ENCODE assay signal across 8 cellular contexts in genomic region chr18:22703883-22704626, GRCh38.
A peak's percentile ranks its signal among the peaks of the same experiment; 100 is the strongest.
DNase-seq lines count a peak whose midpoint lies in the region; ATAC-seq, FAIRE-seq and TF ChIP-seq lines count a peak whose summit lies in the region.

No MANE protein-coding gene starts in this region.

- H2AFZ ChIP-seq in fibroblast of lung (ENCODE audit: low read length) = no peak overlapping the region
- no peak overlapping the region for H2AFZ ChIP-seq in neural progenitor cell (replicated peaks)

- no peaks in the 10 kb centered on the region for H3K36me3 Mint-ChIP-seq in neural progenitor cell
- no peaks in the 10 kb centered on the region for H3K36me3 Mint-ChIP-seq in T-helper 2 cell treated with Interferon-gamma antibody and Interleukin-4, amounts not matched to agents 5 μg/mL and 100 μg/mL, for 36 hours (ENCODE audit: low read depth)

- H3K9ac ChIP-seq in fibroblast of lung (ENCODE audit: insufficient read depth, low read length) = no peak overlapping the region
- H3K9ac ChIP-seq in neural progenitor cell = no peak overlapping the region

- H3F3A ChIP-seq in neural progenitor cell (ENCODE audit: low read depth) = no peaks in the 10 kb centered on the region

- TF ChIP-seq CTCF in fibroblast of lung (conservative IDR thresholded peaks at IDR 0.05 in 1 of 2, IDR thresholded peaks at IDR 0.05 in 1 of 2; ENCODE audit: low read depth in 1 of 2, low read length in 2 of 2) (peak; percentile 47 to 65), neural progenitor cell (IDR thresholded peaks at IDR 0.05) (peak; percentile 92)

- no peaks in the 10 kb centered on the region for H3K36me3 ChIP-seq in fibroblast of lung (ENCODE audit: control insufficient read depth, insufficient read depth, low read length)
- no peaks in the 10 kb centered on the region for H3K36me3 ChIP-seq in neural progenitor cell

- H3K9me3 ChIP-seq in fibroblast of lung (ENCODE audit: control insufficient read depth, insufficient read depth, low read depth, low read length) = no peaks in the 10 kb centered on the region
- no peaks in the 10 kb centered on the region for H3K9me3 ChIP-seq in neural progenitor cell (ENCODE audit: low read depth)

- H3K4me1 Mint-ChIP-seq in neural progenitor cell = peaks cover 3% of the 10 kb centered on the region
- no peaks in the 10 kb centered on the region for H3K4me1 Mint-ChIP-seq in T-helper 2 cell treated with Interferon-gamma antibody and Interleukin-4, amounts not matched to agents 5 μg/mL and 100 μg/mL, for 36 hours (ENCODE audit: low read depth)

- FAIRE-seq in HTR-8/SVneo (lab: Jason Lieb, UNC) = no peak

- H3K27ac Mint-ChIP-seq in neural progenitor cell = no peak overlapping the region
- no peak overlapping the region for H3K27ac Mint-ChIP-seq in T-helper 2 cell treated with Interferon-gamma antibody and Interleukin-4, amounts not matched to agents 5 μg/mL and 100 μg/mL, for 36 hours

- no peak overlapping the region for H3K4me3 Mint-ChIP-seq in neural progenitor cell
- no peak overlapping the region for H3K4me3 Mint-ChIP-seq in T-helper 2 cell treated with Interferon-gamma antibody and Interleukin-4, amounts not matched to agents 5 μg/mL and 100 μg/mL, for 36 hours

- H3K79me2 ChIP-seq in fibroblast of lung (ENCODE audit: control insufficient read depth, insufficient read depth, low read length) = no peaks in the 10 kb centered on the region
- H3K79me2 ChIP-seq in neural progenitor cell (ENCODE audit: low read depth) = no peaks in the 10 kb centered on the region

- in situ Hi-C loops in SK-MEL-5 (cut with HindIII; ENCODE audit: low pct_unique_long_range_greater_than_20kb, low sequenced_read_pairs) = no loop called here

- ATAC-seq in GM18867 (IDR thresholded peaks at IDR 0.05; ENCODE audit: unreplicated experiment) = peak; percentile 71

- H3K4me3 ChIP-seq in fibroblast of lung (replicated peaks in 1 of 4; ENCODE audit: control extremely low read depth in 1 of 4, insufficient read depth in 1 of 4, low read depth in 3 of 4, low read length in 4 of 4) (no peak overlapping the region), neural progenitor cell (no peak overlapping the region)

- no peaks in the 10 kb centered on the region for H4K20me1 ChIP-seq in fibroblast of lung (ENCODE audit: control insufficient read depth, extremely low read depth, insufficient read depth, low read length)
- H4K20me1 ChIP-seq in neural progenitor cell (ENCODE audit: low read depth) = no peaks in the 10 kb centered on the region

- no peaks in the 10 kb centered on the region for H3K27me3 ChIP-seq in fibroblast of lung (ENCODE audit: control insufficient read depth, insufficient read depth, low read length)
- no peaks in the 10 kb centered on the region for H3K27me3 ChIP-seq in neural progenitor cell

- no peaks in the 10 kb centered on the region for H3K9me3 Mint-ChIP-seq in neural progenitor cell
- no peaks in the 10 kb centered on the region for H3K9me3 Mint-ChIP-seq in T-helper 2 cell treated with Interferon-gamma antibody and Interleukin-4, amounts not matched to agents 5 μg/mL and 100 μg/mL, for 36 hours

- DNase-seq in CD1c-positive myeloid dendritic cell (ENCODE audit: extremely low spot score) (peak; percentile 46), HTR-8/SVneo (ENCODE audit: insufficient read length, low spot score) (peak; percentile 62), SK-MEL-5 (ENCODE audit: low read depth, low spot score) (peak; percentile 64), fibroblast of lung (ENCODE audit: low read depth in 2 of 2) (peak; percentile 56 to 58), neural progenitor cell (ENCODE audit: low spot score) (peak; percentile 66)
- no peak for DNase-seq in T-helper 2 cell treated with Interferon-gamma antibody and Interleukin-4, amounts not matched to agents 5 μg/mL and 100 μg/mL, for 36 hours (ENCODE audit: low spot score)
- DNase-seq in stimulated activated CD4-positive, alpha-beta T cell treated with anti-CD3 and anti-CD28 coated beads, Interleukin-12 subunit alpha, Interleukin-12 subunit beta, amount 100 ng/mL, for 4 hours = no peak

- H3K27me3 Mint-ChIP-seq in neural progenitor cell (ENCODE audit: insufficient read depth, low read depth) = peaks cover 2% of the 10 kb centered on the region
- no peaks in the 10 kb centered on the region for H3K27me3 Mint-ChIP-seq in T-helper 2 cell treated with Interferon-gamma antibody and Interleukin-4, amounts not matched to agents 5 μg/mL and 100 μg/mL, for 36 hours (ENCODE audit: low read depth)

- H3K27ac ChIP-seq in fibroblast of lung (ENCODE audit: insufficient read depth, low read length) (no peak overlapping the region), neural progenitor cell (no peak overlapping the region)

- H3K4me2 ChIP-seq in fibroblast of lung (ENCODE audit: extremely low read depth, insufficient read depth, low read length) (no peak overlapping the region), neural progenitor cell (no peak overlapping the region)

- no peaks in the 10 kb centered on the region for H3K4me1 ChIP-seq in fibroblast of lung (ENCODE audit: control insufficient read depth, extremely low read depth, insufficient read depth, low read length)
- no peaks in the 10 kb centered on the region for H3K4me1 ChIP-seq in neural progenitor cell

Comparison
In these comparisons a context has a peak if more than half of its experiments do, and no peak if none do; other contexts are left out.
1. DNase-seq: peak in CD1c-positive myeloid dendritic cell (single experiment), HTR-8/SVneo (single experiment), SK-MEL-5 (single experiment), fibroblast of lung (2 of 2) and neural progenitor cell (single experiment); none in T-helper 2 cell treated with Interferon-gamma antibody and Interleukin-4, amounts not matched to agents 5 μg/mL and 100 μg/mL, for 36 hours (single experiment) and stimulated activated CD4-positive, alpha-beta T cell treated with anti-CD3 and anti-CD28 coated beads, Interleukin-12 subunit alpha, Interleukin-12 subunit beta, amount 100 ng/mL, for 4 hours (single experiment).